ENCODE assay signal across 8 cellular contexts in genomic region chr5:149535787-149536186, GRCh38. TPM values are rescaled to one million over a fixed set of nuclear protein-coding genes. Genes with fewer than 3 reads are reported as not detected.
DNase-seq lines count a peak whose midpoint lies in the region; ATAC-seq, FAIRE-seq and TF ChIP-seq lines count a peak whose summit lies in the region.
"Not testable (repeated sequence)": the region's sequence is repeated elsewhere in the genome, so short reads cannot be mapped to it uniquely, and the experiment has no call there.
"Had no signal": no experiment of that assay in that cellular context is flagged by ENCODE, and none has a peak within 500 bp of the region (broad histone marks: within the 10 kb centered on the region; RNA-seq: fewer than 3 reads in every experiment).

No MANE protein-coding gene starts in this region.

- peaks cover 98% of the 10 kb centered on the region for H3K79me2 ChIP-seq in astrocyte (ENCODE audit: insufficient read depth, low read length)

- H3K9ac ChIP-seq in astrocyte (ENCODE audit: low read length); endodermal cell (ENCODE audit: extremely low read depth, low read length, poor library complexity, severe bottlenecking): not testable (repeated sequence)

- WGBS in endodermal cell (ENCODE audit: insufficient coverage in 1 of 2, insufficient read length in 1 of 2), 2 experiments, result 92 to 96% methylated on average over 3 to 6 of the region's 6 CpGs
- WGBS in sigmoid colon, 2 donors, result 75 to 87% methylated on average over 6 of the region's 6 CpGs

- peak overlapping the region in 1 of 4 donors; percentile 7 for H3K4me3 Mint-ChIP-seq in CD4-positive, CD25-positive, alpha-beta regulatory T cell
- H3K4me3 Mint-ChIP-seq in T-helper 17 cell, result peak overlapping the region; percentile 7
- not testable (repeated sequence) for H3K4me3 Mint-ChIP-seq in astrocyte (ENCODE audit: unreplicated experiment); endodermal cell; memory B cell

- not testable (repeated sequence) for TF ChIP-seq POLR2A in sigmoid colon (IDR thresholded peaks at IDR 0.05)

- H3K4me3 ChIP-seq in CD4-positive, CD25-positive, alpha-beta regulatory T cell (ENCODE audit: low read depth, low read length); HEK293 (ENCODE audit: low read depth, low read length); astrocyte (ENCODE audit: insufficient read depth, low read depth, low read length); endodermal cell (ENCODE audit: low read length); sigmoid colon: not testable (repeated sequence)

- H3K27ac Mint-ChIP-seq in CD4-positive, CD25-positive, alpha-beta regulatory T cell, result peak overlapping the region; percentile 28 to 74 (median 63)
- H3K27ac Mint-ChIP-seq in T-helper 17 cell (peak overlapping the region; percentile 39), astrocyte (ENCODE audit: unreplicated experiment) (peak overlapping the region; percentile 62), endodermal cell (peak overlapping the region; percentile 17), memory B cell (peak overlapping the region; percentile 36)

- not testable (repeated sequence) for H3K4me2 ChIP-seq in astrocyte (ENCODE audit: low read length)

- H3K36me3 Mint-ChIP-seq in CD4-positive, CD25-positive, alpha-beta regulatory T cell, result peaks cover 40% of the 10 kb centered on the region
- not testable (repeated sequence) for H3K36me3 Mint-ChIP-seq in T-helper 17 cell (ENCODE audit: low read depth); astrocyte (ENCODE audit: low read depth, unreplicated experiment)
- H3K36me3 Mint-ChIP-seq in endodermal cell (ENCODE audit: low read depth), result peaks cover 54% of the 10 kb centered on the region
- peaks cover 20% of the 10 kb centered on the region for H3K36me3 Mint-ChIP-seq in memory B cell

- peaks cover 21% of the 10 kb centered on the region for H3K36me3 ChIP-seq in CD4-positive, CD25-positive, alpha-beta regulatory T cell (ENCODE audit: control insufficient read depth, insufficient read depth, low read length)
- H3K36me3 ChIP-seq in HEK293 (ENCODE audit: control insufficient read depth in 2 of 2, insufficient read depth in 1 of 2, low read length in 2 of 2) (peaks cover 49 to 51% of the 10 kb centered on the region in 2 experiments), astrocyte (ENCODE audit: insufficient read depth, low read length) (peaks cover 18% of the 10 kb centered on the region), endodermal cell (ENCODE audit: control insufficient read depth, insufficient read depth, low read length) (peaks cover 69% of the 10 kb centered on the region), sigmoid colon (peaks cover 0 to 27% (median 12%) of the 10 kb centered on the region in 4 donors)

- H3K4me1 ChIP-seq in CD4-positive, CD25-positive, alpha-beta regulatory T cell (ENCODE audit: control insufficient read depth, insufficient read depth, low read length, poor library complexity, severe bottlenecking), result peaks cover 53% of the 10 kb centered on the region
- peaks cover 13% of the 10 kb centered on the region for H3K4me1 ChIP-seq in HEK293 (ENCODE audit: control insufficient read depth, insufficient read depth, low read length)
- not testable (repeated sequence) for H3K4me1 ChIP-seq in astrocyte (ENCODE audit: insufficient read depth, low read length); endodermal cell (ENCODE audit: control insufficient read depth, insufficient read depth, low read length)
- peaks cover 0 to 89% (median 76%) of the 10 kb centered on the region in 4 donors for H3K4me1 ChIP-seq in sigmoid colon

- not testable (repeated sequence) for H3K9me3 ChIP-seq in CD4-positive, CD25-positive, alpha-beta regulatory T cell (ENCODE audit: control insufficient read depth in 2 of 2, low read length in 2 of 2); HEK293 (ENCODE audit: control insufficient read depth, insufficient read depth, low read depth, low read length); T-helper 17 cell (ENCODE audit: control insufficient read depth, low read length, poor library complexity, severe bottlenecking); astrocyte (ENCODE audit: insufficient read depth, low read depth, low read length); endodermal cell (ENCODE audit: control insufficient read depth, low read length); sigmoid colon

- ATAC-seq in CD4-positive, CD25-positive, alpha-beta regulatory T cell (ENCODE audit: low read depth in 2 of 2); T-helper 17 cell; memory B cell (ENCODE audit: low read depth): not testable (repeated sequence)

- DNase-seq in CD4-positive, CD25-positive, alpha-beta regulatory T cell; T-helper 17 cell; astrocyte (ENCODE audit: low read depth); endodermal cell; memory B cell (ENCODE audit: low spot score in 2 of 2); sigmoid colon: not testable (repeated sequence)

- H3K9me3 Mint-ChIP-seq in CD4-positive, CD25-positive, alpha-beta regulatory T cell; astrocyte (ENCODE audit: unreplicated experiment); endodermal cell; memory B cell: not testable (repeated sequence)

- peaks cover 97% of the 10 kb centered on the region for H4K20me1 ChIP-seq in astrocyte (ENCODE audit: insufficient read depth, low read length)

- H3K4me1 Mint-ChIP-seq in CD4-positive, CD25-positive, alpha-beta regulatory T cell, result peaks cover 45 to 86% (median 59%) of the 10 kb centered on the region in 4 donors
- H3K4me1 Mint-ChIP-seq in T-helper 17 cell (peaks cover 52% of the 10 kb centered on the region), astrocyte (ENCODE audit: low read depth, unreplicated experiment) (peaks cover 19% of the 10 kb centered on the region), endodermal cell (peaks cover 17% of the 10 kb centered on the region), memory B cell (peaks cover 32% of the 10 kb centered on the region)

- intact Hi-C loops in sigmoid colon (cut with DNase I), result not testable (repeated sequence)

- H3K27me3 Mint-ChIP-seq in CD4-positive, CD25-positive, alpha-beta regulatory T cell; T-helper 17 cell; astrocyte (ENCODE audit: low read depth, unreplicated experiment); endodermal cell (ENCODE audit: insufficient read depth); memory B cell: not testable (repeated sequence)

- POLR2A ChIA-PET in HEK293 (lab: Yijun Ruan, JAX), result interaction anchor here (0.6 to 1.7 kb wide), 2 partner anchors 9 to 15 kb away, joined by 3 to 4 read pairs; no protein-coding TSS in a partner anchor

- TF ChIP-seq CTCF in HEK293 (tag by site-specific recombination; IDR thresholded peaks at IDR 0.05); astrocyte (IDR thresholded peaks at IDR 0.05; ENCODE audit: insufficient read depth, low read depth, low read length); endodermal cell (conservative IDR thresholded peaks at IDR 0.05); sigmoid colon (IDR thresholded peaks at IDR 0.05): not testable (repeated sequence)

- H3K27me3 ChIP-seq in CD4-positive, CD25-positive, alpha-beta regulatory T cell (ENCODE audit: control insufficient read depth, insufficient read depth, low read length); astrocyte (ENCODE audit: insufficient read depth, low read length); endodermal cell (ENCODE audit: control insufficient read depth, insufficient read depth, low read length, poor library complexity, severe bottlenecking); sigmoid colon: not testable (repeated sequence)

- not testable (repeated sequence) for H3K27ac ChIP-seq in CD4-positive, CD25-positive, alpha-beta regulatory T cell (ENCODE audit: insufficient read depth, low read length, poor library complexity, severe bottlenecking); HEK293 (ENCODE audit: extremely low read depth, low read depth, low read length); astrocyte (ENCODE audit: low read depth, low read length); endodermal cell (ENCODE audit: low read depth, low read length)
- H3K27ac ChIP-seq in sigmoid colon, result peak overlapping the region; percentile 20 to 43 (median 31)

- FAIRE-seq in astrocyte (lab: Jason Lieb, UNC), result not testable (repeated sequence)

- CTCF ChIA-PET in HEK293 (lab: Yijun Ruan, JAX), result interaction anchor here (0.7 to 1.5 kb wide), 2 partner anchors 16 to 24 kb away, joined by 3 to 4 read pairs; partner anchors contain the start of gene CSNK1A1

- TF ChIP-seq EP300 in sigmoid colon (IDR thresholded peaks at IDR 0.05), result not testable (repeated sequence)

- H2AFZ ChIP-seq in astrocyte (ENCODE audit: low read depth, low read length), result not testable (repeated sequence)

TF ChIP-seq in HEK293, 187 proteins besides CTCF, POLR2A, EP300 and RAD21:
- peak; percentile 47; the same call in 1 of the 2 replicates for TF ChIP-seq ZNF600 (tag by site-specific recombination; IDR thresholded peaks at IDR 0.05)

RNA-seq across cellular contexts. Expression of gene CSNK1A1, which starts 15.5 kb away (rescaled TPM):
- total RNA-seq in CD4-positive, CD25-positive, alpha-beta regulatory T cell, result 234 TPM
- 100 to 1,000 TPM; 134 to 152 (median 147) TPM for polyA plus RNA-seq in CD4-positive, CD25-positive, alpha-beta regulatory T cell
- total RNA-seq in T-helper 17 cell (100 to 1,000 TPM; 192 to 212 TPM), astrocyte (384 and 392 TPM in 2 replicates), endodermal cell (100 to 1,000 TPM; 198 to 214 TPM), sigmoid colon (100 to 1,000 TPM; 214 to 298 (median 231) TPM)
- polyA plus RNA-seq in endodermal cell (2013, experiment 1 of 2), result 175 TPM
- polyA plus RNA-seq in endodermal cell (2013, experiment 2 of 2), result 176 TPM
- polyA plus RNA-seq in sigmoid colon, result 100 to 1,000 TPM in 2 of 3 donors, 10 to 100 TPM in 1; 85.3 to 112 (median 107) TPM

RNA-seq across cellular contexts. Expression of gene ARHGEF37, which starts 45.5 kb away (rescaled TPM):
- 1.8 TPM for total RNA-seq in CD4-positive, CD25-positive, alpha-beta regulatory T cell
- under 1 TPM in 3 of 4 donors, not detected in 1; 0.20 to 0.55 (median 0.45) TPM for polyA plus RNA-seq in CD4-positive, CD25-positive, alpha-beta regulatory T cell
- total RNA-seq in T-helper 17 cell (under 1 TPM; 0.25 to 0.76 TPM), astrocyte (1.4 and 2.3 TPM in 2 replicates), endodermal cell (under 1 TPM; 0.57 to 0.93 TPM), sigmoid colon (10 to 100 TPM; 23.5 to 51.0 (median 39.8) TPM)
- polyA plus RNA-seq in endodermal cell (2013, experiment 1 of 2), result 0.68 TPM
- 0.79 TPM for polyA plus RNA-seq in endodermal cell (2013, experiment 2 of 2)
- polyA plus RNA-seq in sigmoid colon, result 1 to 10 TPM; 4.8 to 7.2 (median 7.0) TPM
- polyA plus RNA-seq: CD8-positive, alpha-beta memory T cell had no signal
